Comparison of ENCODE assay signal across 10 cellular contexts in the genomic region with DNA sequence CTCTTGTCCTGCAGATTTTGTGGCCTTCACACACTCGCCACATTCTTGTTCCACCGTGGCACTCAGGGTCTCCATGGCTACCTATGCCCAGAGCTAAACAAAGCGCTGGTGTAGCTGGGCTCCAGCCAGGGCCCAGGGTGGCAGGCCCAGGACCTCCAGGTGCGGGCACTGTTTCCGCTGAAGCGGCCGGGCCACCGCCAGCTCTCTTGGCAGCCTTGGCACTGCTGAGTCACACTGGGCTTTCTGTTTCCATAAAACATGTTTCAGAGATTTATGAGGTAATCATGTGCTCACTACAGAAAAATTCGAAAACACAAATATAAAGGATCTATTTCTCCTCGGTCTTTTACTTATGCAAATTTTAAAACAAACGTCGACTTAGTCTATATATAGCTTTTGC. TPM values are rescaled to one million over a fixed set of nuclear protein-coding genes. Genes with fewer than 3 reads are reported as not detected.
DNase-seq lines count a peak whose midpoint lies in the region; ATAC-seq, FAIRE-seq and TF ChIP-seq lines count a peak whose summit lies in the region.
"Had no signal": no experiment of that assay in that cellular context is flagged by ENCODE, and none has a peak within 500 bp of the region (broad histone marks: within the 10 kb centered on the region; RNA-seq: fewer than 3 reads in every experiment).

No MANE protein-coding gene starts in this region.

- no peak overlapping the region for H2AK5ac ChIP-seq in H9 (ENCODE audit: insufficient read length, low read length)

- no peak overlapping the region for H4K91ac ChIP-seq in H9 (ENCODE audit: insufficient read length, low read depth, low read length)

- H3K14ac ChIP-seq in H9 (ENCODE audit: insufficient read depth, low read length), result no peak overlapping the region

- H3K36me3 ChIP-seq in colonic mucosa (no peaks in the 10 kb centered on the region), pancreas (no peaks in the 10 kb centered on the region)

- no peak for TF ChIP-seq CTCF in colonic mucosa (IDR thresholded peaks at IDR 0.05)
- TF ChIP-seq CTCF in pancreas (IDR thresholded peaks at IDR 0.05), result no peak
- no peak for TF ChIP-seq CTCF in H9 (conservative IDR thresholded peaks at IDR 0.05)

- no peak overlapping the region for H2BK20ac ChIP-seq in H9 (ENCODE audit: low read depth, low read length, poor library complexity, severe bottlenecking)

- H3K27ac ChIP-seq in colonic mucosa (peak overlapping the region; percentile 49), pancreas (peak overlapping the region in 3 of 4 donors; percentile 48 to 72 (median 56)), H9 (ENCODE audit: insufficient read length, low read depth, low read length) (no peak overlapping the region)

- 46 to 47% methylated on average over 12 of the region's 12 CpGs for WGBS in pancreas, 2 donors
- 100% methylated on average over 1 of the region's 12 CpGs for WGBS in H9 (ENCODE audit: extremely low coverage, insufficient read length, low lambda C conversion rate)

- no peak overlapping the region for H2AFZ ChIP-seq in H9 (ENCODE audit: low read length)

- peaks cover 18 to 20% of the 10 kb centered on the region in 2 experiments for H3K4me1 Mint-ChIP-seq in H9

- no peak overlapping the region for H3K4me3 Mint-ChIP-seq in H9
- H3K4me3 Mint-ChIP-seq: stimulated activated naive CD8-positive, alpha-beta T cell treated with anti-CD3 and anti-CD28 coated beads, Interleukin-15, Interleukin-2, amounts not matched to agents 100 ng/mL and 50 ng/mL, for 24 hours; T-helper 1 cell treated with Interleukin-12 subunit alpha and Interleukin-12 subunit beta and Interleukin-4 antibody, amounts not matched to agents 30 μg/mL and 1 μg/mL, for 36 hours had no signal

- peaks cover 14% of the 10 kb centered on the region for H3K4me1 ChIP-seq in colonic mucosa
- H3K4me1 ChIP-seq in pancreas, result peaks cover 0 to 6% (median 0%) of the 10 kb centered on the region in 3 donors
- peaks cover 4% of the 10 kb centered on the region; the same call in 1 of the 2 replicates for H3K4me1 ChIP-seq in H9 (ENCODE audit: insufficient read depth, low read length)

- no peaks in the 10 kb centered on the region for H3K79me2 ChIP-seq in H9 (ENCODE audit: insufficient read depth, low read length)

- H3K9ac ChIP-seq in colonic mucosa (ENCODE audit: low read depth in 2 of 2, low read length in 2 of 2) (peak overlapping the region in 1 of 2 donors; percentile 38), H9 (ENCODE audit: extremely low read depth, insufficient read length, low read length) (no peak overlapping the region)

- H4K5ac ChIP-seq in H9 (ENCODE audit: insufficient read length, low read depth, low read length), result no peak overlapping the region

- H3K23me2 ChIP-seq in H9 (ENCODE audit: insufficient read length, low read depth, low read length, poor library complexity, severe bottlenecking), result peaks cover 2% of the 10 kb centered on the region

- no peaks in the 10 kb centered on the region for H4K20me1 ChIP-seq in H9 (ENCODE audit: control insufficient read depth, insufficient read depth, insufficient read length)

- H3K9me3 ChIP-seq in colonic mucosa, result no peaks in the 10 kb centered on the region
- no peaks in the 10 kb centered on the region for H3K9me3 ChIP-seq in pancreas
- H3K9me3 ChIP-seq in H9 (ENCODE audit: control insufficient read depth, low read depth, low read length), result no peaks in the 10 kb centered on the region

- peak; percentile 49 for FAIRE-seq in pancreas (lab: Jason Lieb, UNC)

- peak; percentile 52 for DNase-seq in ELR (ENCODE audit: low read depth)
- DNase-seq in NCI-H2029 treated with DMSO at 0.1 percent for 48 hours (lab: John Stamatoyannopoulos, UW), result peak; percentile 87
- peak; percentile 81 for DNase-seq in colonic mucosa
- DNase-seq in pancreas, result peak; percentile 61 to 88 (median 79)
- DNase-seq in SK-N-DZ (ENCODE audit: low spot score), result no peak
- no peak for DNase-seq in NCI-H146 treated with DMSO at 0.1 percent for 48 hours (lab: John Stamatoyannopoulos, UW; ENCODE audit: unreplicated experiment)
- no peak for DNase-seq in T-helper 2 cell
- no peak for DNase-seq in H9

- no peaks in the 10 kb centered on the region for H3K36me3 Mint-ChIP-seq in H9 (ENCODE audit: insufficient read depth in 1 of 3, low read depth in 3 of 3)

- H3K4me2 ChIP-seq in H9 (ENCODE audit: insufficient read depth, insufficient read length, low read length), result no peak overlapping the region

- H3K27me3 ChIP-seq in colonic mucosa (no peaks in the 10 kb centered on the region), pancreas (no peaks in the 10 kb centered on the region), H9 (ENCODE audit: insufficient read depth, low read length) (no peaks in the 10 kb centered on the region; the same call in 1 of the 2 replicates)

- H3T11ph ChIP-seq in H9 (ENCODE audit: low read length), result no peak overlapping the region

- H3K4me3 ChIP-seq in colonic mucosa (no peak overlapping the region), pancreas (no peak overlapping the region)

- no peak overlapping the region for H2BK120ac ChIP-seq in H9 (ENCODE audit: low read depth, low read length, poor library complexity, severe bottlenecking)

- H3K27me3 Mint-ChIP-seq in H9 (ENCODE audit: low read depth), result peaks cover 74% of the 10 kb centered on the region

- no peak overlapping the region for H2BK12ac ChIP-seq in H9 (ENCODE audit: insufficient read length, low read depth, low read length)

- ATAC-seq in pancreas, result peak; percentile 86 to 91 (median 88)

- no peaks in the 10 kb centered on the region for H3K79me1 ChIP-seq in H9 (ENCODE audit: insufficient read depth, low read depth, low read length, poor library complexity, severe bottlenecking)

- no peak overlapping the region for H3K18ac ChIP-seq in H9 (ENCODE audit: insufficient read length, low read depth, low read length)

- H2BK5ac ChIP-seq in H9 (ENCODE audit: insufficient read length, low read length), result no peak overlapping the region

- no peak overlapping the region for H2BK15ac ChIP-seq in H9 (ENCODE audit: low read depth, low read length)

- H3K23ac ChIP-seq in H9 (ENCODE audit: insufficient read length, low read depth, low read length), result no peak overlapping the region

- H4K8ac ChIP-seq in H9 (replicated peaks; ENCODE audit: insufficient read length, low read depth, low read length), result no peak overlapping the region

- no peak overlapping the region for H3K56ac ChIP-seq in H9 (ENCODE audit: insufficient read length, low read depth, low read length)

- intact Hi-C loops in colonic mucosa (cut with DNase I), result no loop called here
- intact Hi-C loops in pancreas (cut with DNase I), result no loop called here

- H3K9me3 Mint-ChIP-seq in H9, result no peaks in the 10 kb centered on the region
- H3K9me3 Mint-ChIP-seq: stimulated activated naive CD8-positive, alpha-beta T cell treated with anti-CD3 and anti-CD28 coated beads, Interleukin-15, Interleukin-2, amounts not matched to agents 100 ng/mL and 50 ng/mL, for 24 hours; T-helper 1 cell treated with Interleukin-12 subunit alpha and Interleukin-12 subunit beta and Interleukin-4 antibody, amounts not matched to agents 30 μg/mL and 1 μg/mL, for 36 hours had no signal

- no peak overlapping the region for H3K4ac ChIP-seq in H9 (ENCODE audit: low read depth, low read length)

- H3K27ac Mint-ChIP-seq in H9, result no peak overlapping the region
- H3K27ac Mint-ChIP-seq: stimulated activated naive CD8-positive, alpha-beta T cell treated with anti-CD3 and anti-CD28 coated beads, Interleukin-15, Interleukin-2, amounts not matched to agents 100 ng/mL and 50 ng/mL, for 24 hours; T-helper 1 cell treated with Interleukin-12 subunit alpha and Interleukin-12 subunit beta and Interleukin-4 antibody, amounts not matched to agents 30 μg/mL and 1 μg/mL, for 36 hours had no signal

RNA-seq across cellular contexts. Expression of gene AOC1, which starts 51.3 kb away (rescaled TPM):
- 100 to 1,000 TPM; 308 to 353 TPM for total RNA-seq in colonic mucosa
- total RNA-seq in pancreas, result 1 to 10 TPM in 1 of 6 donors, under 1 TPM in 5; 0.12 to 7.1 (median 0.46) TPM
- polyA plus RNA-seq in pancreas, result under 1 TPM; 0.21 to 0.30 TPM
- polyA plus RNA-seq in SK-N-DZ (2014; cell fraction: cytosol; rRNA removed), result not detected in 2 replicates
- not detected in 2 replicates for polyA plus RNA-seq in SK-N-DZ (2014; cell fraction: nucleus; rRNA removed)
- 0.11 and 0.28 TPM in 2 replicates for total RNA-seq in H9 (2021)

Comparison
In these comparisons a context has a peak if more than half of its experiments do, and no peak if none do; other contexts are left out.
1. DNase-seq: peak in ELR (single experiment), NCI-H2029 treated with DMSO at 0.1 percent for 48 hours (single experiment), colonic mucosa (single experiment) and pancreas (6 of 6); none in SK-N-DZ (single experiment), NCI-H146 treated with DMSO at 0.1 percent for 48 hours (single experiment), T-helper 2 cell (0 of 5) and H9 (single experiment).
2. RNA of gene AOC1, which starts 51.3 kb away (total RNA-seq): 308 to 353 TPM in colonic mucosa; 0.12 to 7.1 TPM in pancreas and 0.11 to 0.28 TPM in H9; every median in the first group is over 10 times any median in the second.